36 cellular contexts compared by ENCODE assay signal in the genomic region with DNA sequence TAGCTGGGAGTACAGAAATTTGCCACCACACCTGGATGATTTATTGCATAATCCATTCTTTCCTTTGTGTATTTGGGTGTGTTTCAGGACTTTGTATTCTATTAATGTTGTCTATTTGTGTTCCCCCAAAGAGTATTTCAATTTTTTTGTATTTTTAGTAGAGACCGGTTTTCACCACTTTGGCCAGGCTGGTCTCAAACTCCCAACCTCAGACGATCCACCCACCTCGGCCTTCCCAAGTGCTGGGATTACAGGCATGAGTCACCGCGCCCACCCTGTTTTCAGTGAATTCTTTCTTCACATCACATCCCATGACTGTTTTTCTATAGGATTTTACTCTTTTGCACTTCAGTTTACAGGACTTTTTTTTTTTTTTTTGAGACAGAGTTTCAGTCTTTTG.
"Had no signal": no experiment of that assay in that cellular context is flagged by ENCODE, and none has a peak within 500 bp of the region (broad histone marks: within the 10 kb centered on the region; RNA-seq: fewer than 3 reads in every experiment).

No MANE protein-coding gene starts in this region.

- H3K36me3 ChIP-seq: adrenal gland, cardiac muscle cell had no signal

- H3K4me3 ChIP-seq: adrenal gland, cardiac muscle cell had no signal

- DNase-seq: activated B cell treated with CpG ODN at 0.5 μM for 24 hours; activated CD4-positive, alpha-beta memory T cell treated with anti-CD3 and anti-CD28 coated beads for 36 hours; activated CD4-positive, alpha-beta T cell treated with anti-CD3 and anti-CD28 coated beads for 4 hours; activated CD4-positive, alpha-beta T cell treated with anti-CD3 and anti-CD28 coated beads, Interleukin-2, amount 10 ng/mL, durations not matched to agents 24 days and 14 days; activated CD4-positive, alpha-beta T cell treated with anti-CD3 and anti-CD28 coated beads, Interleukin-2, amount 50 U/mL, for 1 hour; activated CD4-positive, alpha-beta T cell treated with anti-CD3 and anti-CD28 coated beads, Interleukin-2, amount 50 U/mL, for 4 hours; activated CD4-positive, CD25-positive, alpha-beta regulatory T cell treated with anti-CD3 and anti-CD28 coated beads, Interleukin-2, amount 50 U/mL, for 72 hours; activated CD8-positive, alpha-beta memory T cell treated with anti-CD3 and anti-CD28 coated beads, Interleukin-2, amount 50 U/mL, for 4 hours; activated CD8-positive, alpha-beta T cell treated with anti-CD3 and anti-CD28 coated beads for 36 hours; activated effector memory CD4-positive, alpha-beta T cell treated with anti-CD3 and anti-CD28 coated beads, Interleukin-2, amount 50 U/mL, for 16 hours; activated gamma-delta T cell treated with Interleukin-2 at 50 U/mL for 16 hours; activated naive CD4-positive, alpha-beta T cell; activated naive CD4-positive, alpha-beta T cell treated with anti-CD3 and anti-CD28 coated beads for 36 hours; activated naive CD4-positive, alpha-beta T cell treated with anti-CD3 and anti-CD28 coated beads, Interleukin-2, amount 50 U/mL, for 16 hours; activated naive CD8-positive, alpha-beta T cell treated with anti-CD3 and anti-CD28 coated beads for 36 hours; activated T-cell treated with anti-CD3 and anti-CD28 coated beads for 4 hours; activated T-cell treated with anti-CD3 and anti-CD28 coated beads, Interleukin-2, amount 50 U/mL, for 1 hour; activated T-cell treated with anti-CD3 and anti-CD28 coated beads, Interleukin-2, amount 50 U/mL, for 4 hours; activated T-cell treated with anti-CD3 and anti-CD28 coated beads, Interleukin-2, amount 50 U/mL, for 72 hours; adrenal gland; amniotic stem cell; aorta; caudate nucleus; cerebellar nuclear complex; T-helper 1 cell; T-helper 2 cell; T-helper 9 cell had no signal

- H3K27ac Mint-ChIP-seq: activated B cell treated with CpG ODN at 0.5 μM for 24 hours; activated CD4-positive, alpha-beta memory T cell treated with anti-CD3 and anti-CD28 coated beads for 36 hours; activated CD4-positive, alpha-beta T cell treated with anti-CD3 and anti-CD28 coated beads, Interleukin-2, amount 10 ng/mL, durations not matched to agents 24 days and 14 days; activated CD8-positive, alpha-beta T cell treated with anti-CD3 and anti-CD28 coated beads for 36 hours; activated naive CD4-positive, alpha-beta T cell treated with anti-CD3 and anti-CD28 coated beads for 36 hours; activated naive CD4-positive, alpha-beta T cell treated with anti-CD3 and anti-CD28 coated beads, Interleukin-2, amount 50 U/mL, for 72 hours; activated naive CD8-positive, alpha-beta T cell treated with anti-CD3 and anti-CD28 coated beads for 36 hours; activated T-cell treated with anti-CD3 and anti-CD28 coated beads, Interleukin-2, amount 50 U/mL, for 72 hours; activated T-helper 1 cell treated with anti-CD3 and anti-CD28 coated beads, Interleukin-12 subunit alpha, Interleukin-12 subunit beta, Interleukin-2, Interleukin-4 antibody, amounts not matched to agents 30 ng/mL and 10 ng/mL and 1 ng/mL, durations not matched to agents 14 hours and 24 hours and 36 hours; activated T-helper 17 cell treated with anti-CD3 and anti-CD28 coated beads, Interleukin-2, amount 50 U/mL, for 72 hours; brain; T-helper 1 cell treated with Interleukin-12 subunit alpha and Interleukin-12 subunit beta and Interleukin-4 antibody, amounts not matched to agents 30 μg/mL and 1 μg/mL, for 36 hours; T-helper 2 cell treated with Interferon-gamma antibody and Interleukin-4, amounts not matched to agents 5 μg/mL and 100 μg/mL, for 36 hours had no signal

- H3K36me3 Mint-ChIP-seq: activated CD4-positive, alpha-beta memory T cell treated with anti-CD3 and anti-CD28 coated beads for 36 hours; activated naive CD4-positive, alpha-beta T cell treated with anti-CD3 and anti-CD28 coated beads, Interleukin-2, amount 50 U/mL, for 72 hours; activated naive CD8-positive, alpha-beta T cell treated with anti-CD3 and anti-CD28 coated beads for 36 hours; brain had no signal

- H3K4me1 ChIP-seq: adrenal gland had no signal

- H3K27me3 Mint-ChIP-seq: activated CD4-positive, alpha-beta memory T cell treated with anti-CD3 and anti-CD28 coated beads for 36 hours; activated CD8-positive, alpha-beta T cell treated with anti-CD3 and anti-CD28 coated beads for 36 hours; activated naive CD8-positive, alpha-beta T cell treated with anti-CD3 and anti-CD28 coated beads for 36 hours had no signal

- H3K9me3 ChIP-seq: adrenal gland had no signal

- H3K9me3 Mint-ChIP-seq: activated B cell treated with CpG ODN at 0.5 μM for 24 hours; activated CD4-positive, alpha-beta memory T cell treated with anti-CD3 and anti-CD28 coated beads for 36 hours; activated CD4-positive, alpha-beta T cell treated with anti-CD3 and anti-CD28 coated beads, Interleukin-2, amount 10 ng/mL, durations not matched to agents 24 days and 14 days; activated CD8-positive, alpha-beta T cell treated with anti-CD3 and anti-CD28 coated beads for 36 hours; activated naive CD4-positive, alpha-beta T cell treated with anti-CD3 and anti-CD28 coated beads for 36 hours; activated naive CD4-positive, alpha-beta T cell treated with anti-CD3 and anti-CD28 coated beads, Interleukin-2, amount 50 U/mL, for 72 hours; activated naive CD8-positive, alpha-beta T cell treated with anti-CD3 and anti-CD28 coated beads for 36 hours; activated T-cell treated with anti-CD3 and anti-CD28 coated beads, Interleukin-2, amount 50 U/mL, for 4 hours; activated T-helper 1 cell treated with anti-CD3 and anti-CD28 coated beads, Interleukin-12 subunit alpha, Interleukin-12 subunit beta, Interleukin-2, Interleukin-4 antibody, amounts not matched to agents 30 ng/mL and 10 ng/mL and 1 ng/mL, durations not matched to agents 14 hours and 24 hours and 36 hours; activated T-helper 17 cell treated with anti-CD3 and anti-CD28 coated beads, Interleukin-2, amount 50 U/mL, for 72 hours; central memory CD8-positive, alpha-beta T cell; T-helper 1 cell treated with Interleukin-12 subunit alpha and Interleukin-12 subunit beta and Interleukin-4 antibody, amounts not matched to agents 30 μg/mL and 1 μg/mL, for 36 hours; T-helper 2 cell treated with Interferon-gamma antibody and Interleukin-4, amounts not matched to agents 5 μg/mL and 100 μg/mL, for 36 hours had no signal

- H3K27me3 ChIP-seq: cardiac muscle cell had no signal

- ATAC-seq: activated CD8-positive, alpha-beta T cell treated with anti-CD3 and anti-CD28 coated beads for 36 hours; activated naive CD4-positive, alpha-beta T cell treated with anti-CD3 and anti-CD28 coated beads, Interleukin-2, amount 50 U/mL, for 72 hours; activated T-cell treated with anti-CD3 and anti-CD28 coated beads, Interleukin-2, amount 50 U/mL, for 4 hours; activated T-cell treated with anti-CD3 and anti-CD28 coated beads, Interleukin-2, amount 50 U/mL, for 72 hours; activated T-helper 17 cell treated with anti-CD3 and anti-CD28 coated beads, Interleukin-2, amount 50 U/mL, for 72 hours had no signal

- H3K4me3 Mint-ChIP-seq: activated B cell treated with CpG ODN at 0.5 μM for 24 hours; activated CD4-positive, alpha-beta memory T cell treated with anti-CD3 and anti-CD28 coated beads for 36 hours; activated CD4-positive, alpha-beta T cell treated with anti-CD3 and anti-CD28 coated beads, Interleukin-2, amount 10 ng/mL, durations not matched to agents 24 days and 14 days; activated CD8-positive, alpha-beta T cell treated with anti-CD3 and anti-CD28 coated beads for 36 hours; activated naive CD4-positive, alpha-beta T cell treated with anti-CD3 and anti-CD28 coated beads for 36 hours; activated naive CD8-positive, alpha-beta T cell treated with anti-CD3 and anti-CD28 coated beads for 36 hours; activated T-cell treated with anti-CD3 and anti-CD28 coated beads, Interleukin-2, amount 50 U/mL, for 4 hours; activated T-cell treated with anti-CD3 and anti-CD28 coated beads, Interleukin-2, amount 50 U/mL, for 72 hours; activated T-helper 1 cell treated with anti-CD3 and anti-CD28 coated beads, Interleukin-12 subunit alpha, Interleukin-12 subunit beta, Interleukin-2, Interleukin-4 antibody, amounts not matched to agents 30 ng/mL and 10 ng/mL and 1 ng/mL, durations not matched to agents 14 hours and 24 hours and 36 hours; activated T-helper 17 cell treated with anti-CD3 and anti-CD28 coated beads, Interleukin-2, amount 50 U/mL, for 72 hours; brain; central memory CD8-positive, alpha-beta T cell; T-helper 1 cell treated with Interleukin-12 subunit alpha and Interleukin-12 subunit beta and Interleukin-4 antibody, amounts not matched to agents 30 μg/mL and 1 μg/mL, for 36 hours; T-helper 2 cell treated with Interferon-gamma antibody and Interleukin-4, amounts not matched to agents 5 μg/mL and 100 μg/mL, for 36 hours had no signal

- H3K4me1 Mint-ChIP-seq: activated B cell treated with CpG ODN at 0.5 μM for 24 hours; activated naive CD8-positive, alpha-beta T cell treated with anti-CD3 and anti-CD28 coated beads for 36 hours; activated T-helper 17 cell treated with anti-CD3 and anti-CD28 coated beads, Interleukin-2, amount 50 U/mL, for 72 hours; brain; central memory CD8-positive, alpha-beta T cell had no signal

- H3K27ac ChIP-seq: adrenal gland, cardiac muscle cell, VCaP had no signal
